22 cellular contexts compared by ENCODE assay signal in genomic region chr16:1999866-2000514, GRCh38. TPM values are rescaled to one million over a fixed set of nuclear protein-coding genes. Genes with fewer than 3 reads are reported as not detected.
DNase-seq lines count a peak whose midpoint lies in the region; ATAC-seq, FAIRE-seq and TF ChIP-seq lines count a peak whose summit lies in the region.
"Had no signal": no experiment of that assay in that cellular context is flagged by ENCODE, and none has a peak within 500 bp of the region (broad histone marks: within the 10 kb centered on the region; RNA-seq: fewer than 3 reads in every experiment).

No MANE protein-coding gene starts in this region.

- H4K20me1 ChIP-seq in HepG2 (ENCODE audit: insufficient read depth, low read length) = peaks cover 5% of the 10 kb centered on the region; the same call in 1 of the 2 replicates

- CTCF ChIA-PET in HEK293 (lab: Yijun Ruan, JAX) = no interaction called here
- CTCF ChIA-PET in HepG2 (lab: Yijun Ruan, JAX; ENCODE audit: low intra/inter-chr PET ratio, low total read pairs) = no interaction called here

- POLR2A ChIA-PET in HEK293 (lab: Yijun Ruan, JAX) = interaction anchor here (0.6 to 1.2 kb wide), 3 partner anchors 7 to 155 kb away, joined by 3 to 4 read pairs (median 3); partner anchors contain the start of gene TRAF7
- POLR2A ChIA-PET in HepG2 (lab: Yijun Ruan, JAX) = interaction anchor here (1.3 kb wide), 1 partner anchor 9 kb away, joined by 3 read pairs; no protein-coding TSS in a partner anchor

- TF ChIP-seq EP300 in HepG2 (IDR thresholded peaks at IDR 0.05; ENCODE audit: low read depth in 2 of 2, low read length in 2 of 2) (no peak), HepG2 (CRISPR knock-in tag; IDR thresholded peaks at IDR 0.05; ENCODE audit: borderline replicate concordance) (no peak)

- H3K4me1 ChIP-seq in HEK293 (ENCODE audit: control insufficient read depth, insufficient read depth, low read length) (peaks cover 5% of the 10 kb centered on the region; the same call in 1 of the 2 replicates), HepG2 (ENCODE audit: insufficient read depth, low read length) (peaks cover 11% of the 10 kb centered on the region)

- in situ Hi-C loops in HepG2 (cut with HindIII; ENCODE audit: extremely low pct_ligation_motif_present, low pct_unique_long_range_greater_than_20kb) = no loop called here

- TF ChIP-seq POLR2A in HepG2 (IDR thresholded peaks at IDR 0.05; ENCODE audit: insufficient read depth in 1 of 2, low read depth in 2 of 2, low read length in 2 of 2) = no peak

- H3K9ac ChIP-seq in HepG2 (ENCODE audit: insufficient read depth, low read depth, low read length) = no peak overlapping the region

- no peak for FAIRE-seq in HepG2 (lab: Jason Lieb, UNC)
- FAIRE-seq: A204.1, G401.6, GM19239, H1 had no signal

- no peak overlapping the region for H3K27ac ChIP-seq in HEK293 (ENCODE audit: extremely low read depth, low read depth, low read length)
- no peak overlapping the region for H3K27ac ChIP-seq in HepG2 (ENCODE audit: extremely low read length, insufficient read depth, low read length)
- H3K27ac ChIP-seq: Peyer's patch, SJCRH30 had no signal

- no peak for TF ChIP-seq CTCF in HEK293 (tag by site-specific recombination; IDR thresholded peaks at IDR 0.05)
- TF ChIP-seq CTCF in HepG2 (CRISPR knock-in tag; IDR thresholded peaks at IDR 0.05) = no peak

- peaks cover 0 to 76% of the 10 kb centered on the region in 2 experiments; a peak in 2 of 3 replicates for H3K36me3 ChIP-seq in HEK293 (ENCODE audit: control insufficient read depth in 2 of 2, insufficient read depth in 1 of 2, low read length in 2 of 2)
- peaks cover 29 to 45% of the 10 kb centered on the region in 2 experiments for H3K36me3 ChIP-seq in HepG2 (replicated peaks in 1 of 2; ENCODE audit: control insufficient read depth in 1 of 2, insufficient read depth in 2 of 2, low read length in 2 of 2)

- H3K4me3 ChIP-seq in HEK293 (ENCODE audit: low read depth, low read length) (no peak overlapping the region), HepG2 (replicated peaks in 1 of 3; ENCODE audit: insufficient read depth in 1 of 3, low read depth in 2 of 3, low read length in 3 of 3) (no peak overlapping the region)
- H3K4me3 ChIP-seq: Peyer's patch, SJCRH30 had no signal

- DNase-seq in HepG2 (ENCODE audit: low spot score) = no peak
- DNase-seq in cardiac septum (ENCODE audit: low spot score) = no peak
- DNase-seq: Karpas-422, MV-4-11, NCI-H1105 treated with DMSO at 0.1 percent for 48 hours, NCI-H2029 treated with DMSO at 0.1 percent for 48 hours, NCI-H345, NCI-H524, NCI-H82, Peyer's patch, SJCRH30 had no signal

- no peak for ATAC-seq in HepG2
- no peak for ATAC-seq in GM19035 (IDR thresholded peaks at IDR 0.05; ENCODE audit: unreplicated experiment)
- ATAC-seq: HCT116 had no signal

- H3K4me2 ChIP-seq in HepG2 (ENCODE audit: low read depth, low read length) = no peak overlapping the region

- H2AFZ ChIP-seq in HepG2 (ENCODE audit: low read length) = no peak overlapping the region

- WGBS in HepG2 (ENCODE audit: low lambda C conversion rate) = 96% methylated on average over 15 of the region's 28 CpGs

- no peak for TF ChIP-seq RAD21 in HepG2 (CRISPR knock-in tag; IDR thresholded peaks at IDR 0.05)

- intact Hi-C loops in HepG2 (cut with micrococcal nuclease; ENCODE audit: unreplicated experiment) (no loop called here), cardiac septum (cut with DNase I) (no loop called here)

- no peaks in the 10 kb centered on the region for H3K9me3 ChIP-seq in HEK293 (ENCODE audit: control insufficient read depth, insufficient read depth, low read depth, low read length)
- no peaks in the 10 kb centered on the region for H3K9me3 ChIP-seq in HepG2 (ENCODE audit: low read length)
- H3K9me3 ChIP-seq: Peyer's patch, SJCRH30 had no signal

- H3K79me2 ChIP-seq in HepG2 (ENCODE audit: insufficient read depth, low read length) = peaks cover 4% of the 10 kb centered on the region

- no peaks in the 10 kb centered on the region for H3K27me3 ChIP-seq in HepG2 (ENCODE audit: control insufficient read depth in 1 of 2, insufficient read depth in 2 of 2, low read length in 2 of 2)
- H3K27me3 ChIP-seq: Peyer's patch, SJCRH30 had no signal

- BruUV-seq in HepG2 (replicated peaks; lab: Mats Ljungman, UMichigan) = no TSS peak

RNA-seq across cellular contexts. Expression of gene ZNF598, which starts 9.6 kb away (rescaled TPM):
- total RNA-seq in HepG2 (2016; rRNA removed; fragmentation: Illumina TruSeq; extraction: Trizol) (9.5 and 13.5 TPM in 2 replicates), cardiac septum (21.9 TPM)
- total RNA-seq in HepG2 (2016; cell fraction: cytosol; rRNA removed; fragmentation: Illumina TruSeq; extraction: Trizol; ENCODE audit: low read depth) = 7.8 and 8.6 TPM in 2 replicates
- total RNA-seq in HepG2 (2016; cell fraction: insoluble cytoplasmic fraction; rRNA removed; fragmentation: Illumina TruSeq; extraction: Trizol) = 6.1 and 14.0 TPM in 2 replicates
- total RNA-seq in HepG2 (2016; cell fraction: membrane; rRNA removed; fragmentation: Illumina TruSeq; extraction: Trizol) = 8.0 and 9.4 TPM in 2 replicates
- total RNA-seq in HepG2 (2016; cell fraction: nucleus; rRNA removed; fragmentation: Illumina TruSeq; extraction: Trizol) = 15.2 and 16.0 TPM in 2 replicates
- polyA plus RNA-seq in HepG2 (2011; rRNA removed) = 14.2 and 17.6 TPM in 2 replicates
- polyA plus RNA-seq in HepG2 (2011; cell fraction: cytosol; rRNA removed) = 10.9 and 19.8 TPM in 2 replicates
- 80.6 and 103 TPM in 2 replicates for polyA plus RNA-seq in HepG2 (2011; cell fraction: nucleus; rRNA removed)
- 6.9 and 11.3 TPM in 2 replicates for polyA plus RNA-seq in HepG2 (2012)
- polyA plus RNA-seq in HepG2 (2016; cell fraction: cytosol; fragmentation: Illumina TruSeq; extraction: Trizol; ENCODE audit: low read depth) = 4.2 and 5.0 TPM in 2 replicates
- polyA plus RNA-seq in HepG2 (2016; cell fraction: insoluble cytoplasmic fraction; fragmentation: Illumina TruSeq; extraction: Trizol; ENCODE audit: low read depth) = 14.5 and 15.5 TPM in 2 replicates
- 8.5 and 11.6 TPM in 2 replicates for polyA plus RNA-seq in HepG2 (2016; cell fraction: membrane; fragmentation: Illumina TruSeq; extraction: Trizol; ENCODE audit: low read depth)
- 58.7 and 59.3 TPM in 2 replicates for polyA plus RNA-seq in HepG2 (2016; cell fraction: nucleus; fragmentation: Illumina TruSeq; extraction: Trizol; ENCODE audit: insufficient read depth, low read depth)
- polyA minus RNA-seq in HepG2 (2011; rRNA and poly(A)+ RNA removed; ENCODE audit: low replicate concordance) = 25.2 and 28.9 TPM in 2 replicates
- 12.5 and 18.7 TPM in 2 replicates for polyA minus RNA-seq in HepG2 (2011; cell fraction: cytosol; rRNA and poly(A)+ RNA removed)
- polyA minus RNA-seq in HepG2 (2011; cell fraction: nucleus; rRNA and poly(A)+ RNA removed) = 12.6 and 18.4 TPM in 2 replicates

RNA-seq across cellular contexts. Expression of gene SYNGR3, which starts 10.2 kb away (rescaled TPM):
- total RNA-seq in HepG2 (2016; rRNA removed; fragmentation: Illumina TruSeq; extraction: Trizol) (0.58 and 0.97 TPM in 2 replicates), cardiac septum (1.8 TPM)
- 1.1 and 1.2 TPM in 2 replicates for total RNA-seq in HepG2 (2016; cell fraction: cytosol; rRNA removed; fragmentation: Illumina TruSeq; extraction: Trizol; ENCODE audit: low read depth)
- 0.43 and 1.1 TPM in 2 replicates for total RNA-seq in HepG2 (2016; cell fraction: insoluble cytoplasmic fraction; rRNA removed; fragmentation: Illumina TruSeq; extraction: Trizol)
- 1.5 and 2.1 TPM in 2 replicates for total RNA-seq in HepG2 (2016; cell fraction: membrane; rRNA removed; fragmentation: Illumina TruSeq; extraction: Trizol)
- total RNA-seq in HepG2 (2016; cell fraction: nucleus; rRNA removed; fragmentation: Illumina TruSeq; extraction: Trizol) = 0.84 and 0.85 TPM in 2 replicates
- 5.7 and 7.4 TPM in 2 replicates for polyA plus RNA-seq in HepG2 (2011; rRNA removed)
- 4.4 and 4.8 TPM in 2 replicates for polyA plus RNA-seq in HepG2 (2011; cell fraction: cytosol; rRNA removed)
- polyA plus RNA-seq in HepG2 (2011; cell fraction: nucleus; rRNA removed) = 10.2 and 11.3 TPM in 2 replicates
- 2.5 and 5.3 TPM in 2 replicates for polyA plus RNA-seq in HepG2 (2012)
- polyA plus RNA-seq in HepG2 (2016; cell fraction: cytosol; fragmentation: Illumina TruSeq; extraction: Trizol; ENCODE audit: low read depth) = 1.00 and 1.2 TPM in 2 replicates
- polyA plus RNA-seq in HepG2 (2016; cell fraction: insoluble cytoplasmic fraction; fragmentation: Illumina TruSeq; extraction: Trizol; ENCODE audit: low read depth) = 0.64 and 0.72 TPM in 2 replicates
- polyA plus RNA-seq in HepG2 (2016; cell fraction: membrane; fragmentation: Illumina TruSeq; extraction: Trizol; ENCODE audit: low read depth) = 1.2 and 1.4 TPM in 2 replicates
- polyA plus RNA-seq in HepG2 (2016; cell fraction: nucleus; fragmentation: Illumina TruSeq; extraction: Trizol; ENCODE audit: insufficient read depth, low read depth) = 1.1 and 1.4 TPM in 2 replicates
- 6.2 and 7.1 TPM in 2 replicates for polyA minus RNA-seq in HepG2 (2011; rRNA and poly(A)+ RNA removed; ENCODE audit: low replicate concordance)
- polyA minus RNA-seq in HepG2 (2011; cell fraction: cytosol; rRNA and poly(A)+ RNA removed) = 4.1 and 4.4 TPM in 2 replicates
- polyA minus RNA-seq in HepG2 (2011; cell fraction: nucleus; rRNA and poly(A)+ RNA removed) = 1.3 and 2.1 TPM in 2 replicates

RNA-seq across cellular contexts. Expression of gene GFER, which starts 16.0 kb away (rescaled TPM):
- total RNA-seq in HepG2 (2016; rRNA removed; fragmentation: Illumina TruSeq; extraction: Trizol) (68.3 and 71.7 TPM in 2 replicates), cardiac septum (25.5 TPM)
- total RNA-seq in HepG2 (2016; cell fraction: cytosol; rRNA removed; fragmentation: Illumina TruSeq; extraction: Trizol; ENCODE audit: low read depth) = 42.3 and 42.4 TPM in 2 replicates
- total RNA-seq in HepG2 (2016; cell fraction: insoluble cytoplasmic fraction; rRNA removed; fragmentation: Illumina TruSeq; extraction: Trizol) = 71.7 and 77.6 TPM in 2 replicates
- total RNA-seq in HepG2 (2016; cell fraction: membrane; rRNA removed; fragmentation: Illumina TruSeq; extraction: Trizol) = 45.9 and 49.4 TPM in 2 replicates
- 27.4 and 40.1 TPM in 2 replicates for total RNA-seq in HepG2 (2016; cell fraction: nucleus; rRNA removed; fragmentation: Illumina TruSeq; extraction: Trizol)
- polyA plus RNA-seq in HepG2 (2011; rRNA removed) = 28.6 and 35.9 TPM in 2 replicates
- 25.2 and 31.0 TPM in 2 replicates for polyA plus RNA-seq in HepG2 (2011; cell fraction: cytosol; rRNA removed)
- 27.0 and 27.5 TPM in 2 replicates for polyA plus RNA-seq in HepG2 (2011; cell fraction: nucleus; rRNA removed)
- polyA plus RNA-seq in HepG2 (2012) = 28.9 and 37.4 TPM in 2 replicates
- polyA plus RNA-seq in HepG2 (2016; cell fraction: cytosol; fragmentation: Illumina TruSeq; extraction: Trizol; ENCODE audit: low read depth) = 55.8 and 56.5 TPM in 2 replicates
- 83.7 and 99.4 TPM in 2 replicates for polyA plus RNA-seq in HepG2 (2016; cell fraction: insoluble cytoplasmic fraction; fragmentation: Illumina TruSeq; extraction: Trizol; ENCODE audit: low read depth)
- polyA plus RNA-seq in HepG2 (2016; cell fraction: membrane; fragmentation: Illumina TruSeq; extraction: Trizol; ENCODE audit: low read depth) = 49.1 and 52.1 TPM in 2 replicates
- polyA plus RNA-seq in HepG2 (2016; cell fraction: nucleus; fragmentation: Illumina TruSeq; extraction: Trizol; ENCODE audit: insufficient read depth, low read depth) = 66.2 and 67.2 TPM in 2 replicates
- polyA minus RNA-seq in HepG2 (2011; rRNA and poly(A)+ RNA removed; ENCODE audit: low replicate concordance) = 12.3 and 20.5 TPM in 2 replicates
- polyA minus RNA-seq in HepG2 (2011; cell fraction: cytosol; rRNA and poly(A)+ RNA removed) = 16.4 and 18.5 TPM in 2 replicates
- polyA minus RNA-seq in HepG2 (2011; cell fraction: nucleus; rRNA and poly(A)+ RNA removed) = 14.7 and 14.8 TPM in 2 replicates

RNA-seq across cellular contexts. Expression of gene NOXO1, which starts 18.7 kb away (rescaled TPM):
- 0.21 and 1.4 TPM in 2 replicates for total RNA-seq in HepG2 (2016; rRNA removed; fragmentation: Illumina TruSeq; extraction: Trizol)
- total RNA-seq in HepG2 (2016; cell fraction: cytosol; rRNA removed; fragmentation: Illumina TruSeq; extraction: Trizol; ENCODE audit: low read depth) = 0.40 and 0.97 TPM in 2 replicates
- total RNA-seq in HepG2 (2016; cell fraction: insoluble cytoplasmic fraction; rRNA removed; fragmentation: Illumina TruSeq; extraction: Trizol) = 0.22 and 1.1 TPM in 2 replicates
- total RNA-seq in HepG2 (2016; cell fraction: membrane; rRNA removed; fragmentation: Illumina TruSeq; extraction: Trizol) = 0.34 and 0.53 TPM in 2 replicates
- 2.4 and 3.1 TPM in 2 replicates for total RNA-seq in HepG2 (2016; cell fraction: nucleus; rRNA removed; fragmentation: Illumina TruSeq; extraction: Trizol)
- 0.69 and 1.4 TPM in 2 replicates for polyA plus RNA-seq in HepG2 (2011; rRNA removed)
- 0.14 and 0.25 TPM in 2 replicates for polyA plus RNA-seq in HepG2 (2011; cell fraction: cytosol; rRNA removed)
- polyA plus RNA-seq in HepG2 (2011; cell fraction: nucleus; rRNA removed) = 10.4 and 11.0 TPM in 2 replicates
- polyA plus RNA-seq in HepG2 (2012) = 0.12 and 0.55 TPM in 2 replicates
- 0.26 and 0.45 TPM in 2 replicates for polyA plus RNA-seq in HepG2 (2016; cell fraction: cytosol; fragmentation: Illumina TruSeq; extraction: Trizol; ENCODE audit: low read depth)
- 0.52 and 0.62 TPM in 2 replicates for polyA plus RNA-seq in HepG2 (2016; cell fraction: insoluble cytoplasmic fraction; fragmentation: Illumina TruSeq; extraction: Trizol; ENCODE audit: low read depth)
- polyA plus RNA-seq in HepG2 (2016; cell fraction: membrane; fragmentation: Illumina TruSeq; extraction: Trizol; ENCODE audit: low read depth) = 0.63 and 0.78 TPM in 2 replicates
- polyA plus RNA-seq in HepG2 (2016; cell fraction: nucleus; fragmentation: Illumina TruSeq; extraction: Trizol; ENCODE audit: insufficient read depth, low read depth) = 7.2 and 9.5 TPM in 2 replicates
- 0.12 and 0.28 TPM in 2 replicates for polyA minus RNA-seq in HepG2 (2011; rRNA and poly(A)+ RNA removed; ENCODE audit: low replicate concordance)
- polyA minus RNA-seq in HepG2 (2011; cell fraction: cytosol; rRNA and poly(A)+ RNA removed) = not detected in 2 replicates
- polyA minus RNA-seq in HepG2 (2011; cell fraction: nucleus; rRNA and poly(A)+ RNA removed) = 0.75 and 1.0 TPM in 2 replicates
- total RNA-seq in cardiac septum = not detected
- total RNA-seq: Daoy, M059J had no signal
- polyA plus RNA-seq: CD14-positive monocyte, IgD-negative memory B cell had no signal

RNA-seq across cellular contexts. Expression of gene NPW, which starts 19.6 kb away (rescaled TPM):
- total RNA-seq in HepG2 (2016; rRNA removed; fragmentation: Illumina TruSeq; extraction: Trizol) = 0.97 TPM in 1 of 2 replicates, not detected in the other
- 1.1 and 2.6 TPM in 2 replicates for total RNA-seq in HepG2 (2016; cell fraction: cytosol; rRNA removed; fragmentation: Illumina TruSeq; extraction: Trizol; ENCODE audit: low read depth)
- 0.87 TPM in 1 of 2 replicates, not detected in the other for total RNA-seq in HepG2 (2016; cell fraction: insoluble cytoplasmic fraction; rRNA removed; fragmentation: Illumina TruSeq; extraction: Trizol)
- total RNA-seq in HepG2 (2016; cell fraction: membrane; rRNA removed; fragmentation: Illumina TruSeq; extraction: Trizol) = 0.71 and 0.79 TPM in 2 replicates
- not detected in 2 replicates for total RNA-seq in HepG2 (2016; cell fraction: nucleus; rRNA removed; fragmentation: Illumina TruSeq; extraction: Trizol)
- 0.24 and 0.25 TPM in 2 replicates for polyA plus RNA-seq in HepG2 (2011; rRNA removed)
- 0.50 and 0.85 TPM in 2 replicates for polyA plus RNA-seq in HepG2 (2011; cell fraction: cytosol; rRNA removed)
- 1.1 and 1.2 TPM in 2 replicates for polyA plus RNA-seq in HepG2 (2011; cell fraction: nucleus; rRNA removed)
- polyA plus RNA-seq in HepG2 (2012) = 0.82 and 1.4 TPM in 2 replicates
- 0.87 and 1.2 TPM in 2 replicates for polyA plus RNA-seq in HepG2 (2016; cell fraction: cytosol; fragmentation: Illumina TruSeq; extraction: Trizol; ENCODE audit: low read depth)
- polyA plus RNA-seq in HepG2 (2016; cell fraction: insoluble cytoplasmic fraction; fragmentation: Illumina TruSeq; extraction: Trizol; ENCODE audit: low read depth) = 0.61 and 0.63 TPM in 2 replicates
- 0.42 and 0.81 TPM in 2 replicates for polyA plus RNA-seq in HepG2 (2016; cell fraction: membrane; fragmentation: Illumina TruSeq; extraction: Trizol; ENCODE audit: low read depth)
- 0.85 and 2.0 TPM in 2 replicates for polyA plus RNA-seq in HepG2 (2016; cell fraction: nucleus; fragmentation: Illumina TruSeq; extraction: Trizol; ENCODE audit: insufficient read depth, low read depth)
- polyA minus RNA-seq in HepG2 (2011; rRNA and poly(A)+ RNA removed; ENCODE audit: low replicate concordance) = 0.21 TPM in 1 of 2 replicates, not detected in the other
- 3.4 TPM in 1 of 2 replicates, not detected in the other for polyA minus RNA-seq in HepG2 (2011; cell fraction: cytosol; rRNA and poly(A)+ RNA removed)
- 0.50 TPM in 1 of 2 replicates, not detected in the other for polyA minus RNA-seq in HepG2 (2011; cell fraction: nucleus; rRNA and poly(A)+ RNA removed)
- total RNA-seq in cardiac septum = not detected
- polyA plus RNA-seq: CD14-positive monocyte, IgD-negative memory B cell had no signal

Comparison
In these comparisons a context has a peak if more than half of its experiments do, and no peak if none do; other contexts are left out.
1. Of the 63 proteins assayed by ChIP-seq in both HepG2 and HEK293: peak only in HepG2: none; only in HEK293: SP2; in both: none; in neither: 62.